ENCODE assay signal across 8 cellular contexts in the genomic region with DNA sequence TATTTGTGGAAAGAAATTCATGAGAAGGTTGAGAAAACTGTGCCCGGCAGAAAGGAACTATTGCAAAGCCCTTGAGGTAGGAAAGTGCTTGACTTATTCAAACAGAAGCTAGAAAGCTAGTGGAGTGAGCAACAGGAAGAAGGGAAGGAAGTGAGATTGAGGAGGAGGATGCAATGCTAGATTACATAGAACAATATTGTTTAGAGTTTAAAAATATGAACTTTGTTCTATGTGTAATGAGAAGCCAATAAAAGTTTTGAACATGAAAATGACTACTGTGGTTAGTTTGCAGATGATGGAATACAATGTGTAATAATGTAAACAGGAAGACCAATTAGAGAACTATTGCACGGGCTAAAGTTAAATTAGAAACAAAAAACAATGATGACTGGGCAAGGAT.
DNase-seq lines count a peak whose midpoint lies in the region; ATAC-seq, FAIRE-seq and TF ChIP-seq lines count a peak whose summit lies in the region.
"Not testable (repeated sequence)": the region's sequence is repeated elsewhere in the genome, so short reads cannot be mapped to it uniquely, and the experiment has no call there.

No MANE protein-coding gene starts in this region.

- H3K27me3 Mint-ChIP-seq in stimulated activated naive B cell treated with anti-CD40 and anti-IgM and Interleukin-4, amounts not matched to agents 10 μg/mL and 1 μg/mL and 100 μg/mL, for 72 hours, result not testable (repeated sequence)

- DNase-seq in D721Med (ENCODE audit: insufficient read length, low spot score); RWPE2 (ENCODE audit: low spot score); left lobe of liver (ENCODE audit: low spot score); lung (ENCODE audit: low spot score); stimulated activated naive B cell treated with anti-CD40 and anti-IgM and Interleukin-4, amounts not matched to agents 10 μg/mL and 1 μg/mL and 100 μg/mL, for 72 hours: not testable (repeated sequence)

- not testable (repeated sequence) for H3K4me1 ChIP-seq in RWPE2 (ENCODE audit: insufficient read depth, poor library complexity, severe bottlenecking); lung (ENCODE audit: control insufficient read depth in 2 of 2, insufficient read depth in 2 of 2, low read length in 2 of 2)

- peak; percentile 56 for ATAC-seq in GM19395 (IDR thresholded peaks at IDR 0.05; ENCODE audit: unreplicated experiment)
- ATAC-seq in HG03095 (IDR thresholded peaks at IDR 0.05; ENCODE audit: unreplicated experiment), result peak; percentile 65
- ATAC-seq in RWPE2 (ENCODE audit: low read depth), result peak; percentile 56
- peak; percentile 47 for ATAC-seq in left lobe of liver
- peak; percentile 22 for ATAC-seq in lung (ENCODE audit: insufficient read depth, low FRiP score)
- ATAC-seq in stimulated activated naive B cell treated with anti-CD40 and anti-IgM and Interleukin-4, amounts not matched to agents 10 μg/mL and 1 μg/mL and 100 μg/mL, for 72 hours (replicated peaks), result peak; percentile 38 to 48

- not testable (repeated sequence) for H3K9me3 ChIP-seq in RWPE2 (ENCODE audit: severe bottlenecking); lung (ENCODE audit: control insufficient read depth in 2 of 2, insufficient read depth in 1 of 2, low read length in 1 of 2)

- WGBS in lung, 2 donors, result 14 to 41% methylated on average over 1 of the region's 2 CpGs

- H3K27ac ChIP-seq in RWPE2 (ENCODE audit: poor library complexity, severe bottlenecking); lung (ENCODE audit: low read depth in 1 of 2, low read length in 1 of 2): not testable (repeated sequence)

- not testable (repeated sequence) for H3K4me3 Mint-ChIP-seq in stimulated activated naive B cell treated with anti-CD40 and anti-IgM and Interleukin-4, amounts not matched to agents 10 μg/mL and 1 μg/mL and 100 μg/mL, for 72 hours

- H3K4me3 ChIP-seq in RWPE2 (ENCODE audit: severe bottlenecking); lung: not testable (repeated sequence)

- H3K36me3 Mint-ChIP-seq in stimulated activated naive B cell treated with anti-CD40 and anti-IgM and Interleukin-4, amounts not matched to agents 10 μg/mL and 1 μg/mL and 100 μg/mL, for 72 hours, result not testable (repeated sequence)

- not testable (repeated sequence) for H3K4me1 Mint-ChIP-seq in stimulated activated naive B cell treated with anti-CD40 and anti-IgM and Interleukin-4, amounts not matched to agents 10 μg/mL and 1 μg/mL and 100 μg/mL, for 72 hours

- H3K27ac Mint-ChIP-seq in stimulated activated naive B cell treated with anti-CD40 and anti-IgM and Interleukin-4, amounts not matched to agents 10 μg/mL and 1 μg/mL and 100 μg/mL, for 72 hours, result not testable (repeated sequence)

- FAIRE-seq in D721Med (lab: Jason Lieb, UNC) (peak; percentile 56), endometrium (lab: Jason Lieb, UNC) (peak; percentile 87)

- H3K36me3 ChIP-seq in RWPE2 (ENCODE audit: low read depth); lung (ENCODE audit: control insufficient read depth in 2 of 2, insufficient read depth in 2 of 2, low read length in 2 of 2): not testable (repeated sequence)

- not testable (repeated sequence) for TF ChIP-seq CTCF in D721Med (IDR thresholded peaks at IDR 0.05; ENCODE audit: insufficient read depth, missing control alignments); RWPE2 (IDR thresholded peaks at IDR 0.05; ENCODE audit: poor library complexity, severe bottlenecking); lung (IDR thresholded peaks at IDR 0.05; ENCODE audit: control extremely low read depth, extremely low read depth)

- H3K27me3 ChIP-seq in RWPE2 (ENCODE audit: insufficient read depth, poor library complexity, severe bottlenecking); lung (ENCODE audit: control insufficient read depth, insufficient read depth): not testable (repeated sequence)

- not testable (repeated sequence) for H3K9me3 Mint-ChIP-seq in stimulated activated naive B cell treated with anti-CD40 and anti-IgM and Interleukin-4, amounts not matched to agents 10 μg/mL and 1 μg/mL and 100 μg/mL, for 72 hours
